Comparison of ENCODE assay signal across 18 cellular contexts in the genomic region with DNA sequence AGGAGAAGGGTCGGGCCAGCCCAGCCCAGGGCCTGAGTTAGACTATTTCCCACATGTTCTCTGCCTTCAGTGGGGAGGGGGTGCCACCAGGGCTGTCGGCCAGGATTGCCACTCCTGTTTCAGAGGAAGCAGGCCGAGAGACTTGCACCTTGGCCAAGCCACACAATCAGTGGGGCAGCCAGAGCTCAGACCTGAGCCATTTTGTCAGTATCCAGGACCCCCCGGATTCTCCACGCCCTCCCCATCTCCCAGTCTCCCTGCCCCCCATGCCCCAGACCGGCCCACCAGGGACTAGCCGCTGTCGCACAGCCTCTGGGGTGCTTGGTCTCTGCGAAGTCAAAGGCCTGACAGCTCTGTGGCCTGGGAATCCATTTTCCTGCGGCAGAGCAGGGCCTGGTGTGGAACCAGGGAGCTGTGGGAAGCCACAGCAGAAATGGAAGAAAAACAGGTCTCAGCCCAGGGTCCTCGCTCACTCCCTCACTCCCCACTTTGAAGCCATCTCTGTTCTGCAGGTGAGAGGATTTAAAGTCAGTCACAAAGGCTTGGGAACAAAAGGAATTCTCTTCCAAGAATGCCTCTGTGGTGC. TPM values are rescaled to one million over a fixed set of nuclear protein-coding genes. Genes with fewer than 3 reads are reported as not detected.
A peak's percentile ranks its signal among the peaks of the same experiment; 100 is the strongest.
DNase-seq lines count a peak whose midpoint lies in the region; ATAC-seq and TF ChIP-seq lines count a peak whose summit lies in the region.
"Had no signal": no experiment of that assay in that cellular context is flagged by ENCODE, and none has a peak within 500 bp of the region (broad histone marks: within the 10 kb centered on the region; RNA-seq: fewer than 3 reads in every experiment).

No MANE protein-coding gene starts in this region.

- H4K91ac ChIP-seq in neuronal stem cell (ENCODE audit: low read depth, low read length, poor library complexity): no peak overlapping the region

- peak in 1 of 5 donors; percentile 25 for DNase-seq in heart left ventricle
- DNase-seq in cardiac septum (ENCODE audit: low spot score): no peak
- DNase-seq in left ventricle myocardium superior: no peak
- DNase-seq in sigmoid colon: no peak
- DNase-seq in aorta: peak; percentile 48 to 75
- DNase-seq in neuronal stem cell (ENCODE audit: low spot score): no peak
- no peak for DNase-seq in CD4-positive, alpha-beta memory T cell
- DNase-seq: activated gamma-delta T cell; KBM-7; midbrain; NCI-H146; NCI-H524; stimulated activated CD4-positive, alpha-beta T cell treated with anti-CD3 and anti-CD28 coated beads, Interleukin-4, amount 100 ng/mL, for 1 hour had no signal

- no peak for TF ChIP-seq EP300 in sigmoid colon (IDR thresholded peaks at IDR 0.05)

- no peaks in the 10 kb centered on the region for H3K9me3 ChIP-seq in heart left ventricle
- no peaks in the 10 kb centered on the region for H3K9me3 ChIP-seq in sigmoid colon
- no peaks in the 10 kb centered on the region for H3K9me3 ChIP-seq in aorta (ENCODE audit: control insufficient read depth, low read length)
- peaks cover 0 to 2% of the 10 kb centered on the region in 2 donors for H3K9me3 ChIP-seq in neuronal stem cell (replicated peaks in 1 of 2; ENCODE audit: control insufficient read depth in 2 of 2, insufficient read depth in 1 of 2, low read depth in 1 of 2, low read length in 2 of 2)
- no peaks in the 10 kb centered on the region for H3K9me3 ChIP-seq in CD4-positive, alpha-beta memory T cell (ENCODE audit: control insufficient read depth in 1 of 2, low read length in 2 of 2)
- H3K9me3 ChIP-seq: A549 had no signal

- H2AK5ac ChIP-seq in neuronal stem cell (ENCODE audit: low read depth, low read length): no peak overlapping the region

- H3K27me3 ChIP-seq in heart left ventricle (no peaks in the 10 kb centered on the region), sigmoid colon (no peaks in the 10 kb centered on the region), aorta (ENCODE audit: control insufficient read depth in 1 of 2, insufficient read depth in 2 of 2, low read length in 1 of 2) (no peaks in the 10 kb centered on the region), neuronal stem cell (ENCODE audit: control insufficient read depth in 3 of 3, insufficient read depth in 3 of 3, low read depth in 1 of 3, low read length in 3 of 3) (no peaks in the 10 kb centered on the region)
- no peaks in the 10 kb centered on the region for H3K27me3 ChIP-seq in CD4-positive, alpha-beta memory T cell (ENCODE audit: insufficient read depth, low read length)

- WGBS in heart left ventricle, 4 donors: 57 to 72% (median 62%) methylated on average over 11 of the region's 11 CpGs
- 84 to 87% methylated on average over 11 of the region's 11 CpGs for WGBS in sigmoid colon, 2 donors
- WGBS in aorta, 2 donors: 26 to 32% methylated on average over 11 of the region's 11 CpGs
- no CpG with 5 or more reads among the region's 11 CpGs for WGBS in neuronal stem cell (ENCODE audit: extremely low coverage in 2 of 2, insufficient read length in 2 of 2, insufficient replicate concordance in 1 of 2), 2 donors

- H3K4me3 Mint-ChIP-seq in CD4-positive, alpha-beta memory T cell: no peak overlapping the region
- H3K4me3 Mint-ChIP-seq: central memory CD8-positive, alpha-beta T cell; stimulated activated memory B cell treated with anti-CD40 and anti-IgM and Interleukin-4, amounts not matched to agents 10 μg/mL and 1 μg/mL and 100 μg/mL, for 72 hours had no signal

- H3K27ac Mint-ChIP-seq in CD4-positive, alpha-beta memory T cell: no peak overlapping the region
- H3K27ac Mint-ChIP-seq: stimulated activated memory B cell treated with anti-CD40 and anti-IgM and Interleukin-4, amounts not matched to agents 10 μg/mL and 1 μg/mL and 100 μg/mL, for 72 hours had no signal

- peaks cover 16 to 45% of the 10 kb centered on the region in 2 donors for H3K36me3 Mint-ChIP-seq in CD4-positive, alpha-beta memory T cell

- ATAC-seq in heart left ventricle (peak in 2 of 4 donors; percentile 1 to 4), left ventricle myocardium superior (peak; percentile 8), aorta (ENCODE audit: low FRiP score) (no peak), HG02642 (IDR thresholded peaks at IDR 0.05; ENCODE audit: poor library complexity, unreplicated experiment) (no peak)
- ATAC-seq: A549; stimulated activated memory B cell treated with anti-CD40 and anti-IgM and Interleukin-4, amounts not matched to agents 10 μg/mL and 1 μg/mL and 100 μg/mL, for 72 hours had no signal

- peaks cover 0 to 71% (median 52%) of the 10 kb centered on the region in 9 donors for H3K36me3 ChIP-seq in heart left ventricle
- H3K36me3 ChIP-seq in sigmoid colon: peaks cover 16 to 77% (median 33%) of the 10 kb centered on the region in 4 donors
- peaks cover 0 to 6% of the 10 kb centered on the region in 2 donors for H3K36me3 ChIP-seq in aorta (ENCODE audit: control insufficient read depth in 1 of 2, insufficient read depth in 2 of 2, low read length in 1 of 2)
- peaks cover 29 to 55% of the 10 kb centered on the region in 2 donors for H3K36me3 ChIP-seq in neuronal stem cell (replicated peaks in 1 of 2; ENCODE audit: control insufficient read depth in 2 of 2, insufficient read depth in 2 of 2, low read length in 2 of 2)
- H3K36me3 ChIP-seq in CD4-positive, alpha-beta memory T cell (ENCODE audit: insufficient read depth, low read length): peaks cover 39% of the 10 kb centered on the region

- H3K9me3 Mint-ChIP-seq in CD4-positive, alpha-beta memory T cell: no peaks in the 10 kb centered on the region
- H3K9me3 Mint-ChIP-seq: central memory CD8-positive, alpha-beta T cell; stimulated activated memory B cell treated with anti-CD40 and anti-IgM and Interleukin-4, amounts not matched to agents 10 μg/mL and 1 μg/mL and 100 μg/mL, for 72 hours had no signal

- H3K9ac ChIP-seq in neuronal stem cell (ENCODE audit: low read depth, low read length, poor library complexity): no peak overlapping the region

- no peak overlapping the region for H3K23ac ChIP-seq in neuronal stem cell (ENCODE audit: low read depth, low read length, poor library complexity)

- no peak overlapping the region for H2BK15ac ChIP-seq in neuronal stem cell (ENCODE audit: low read length)

- H2BK12ac ChIP-seq in neuronal stem cell (ENCODE audit: low read length): no peak overlapping the region

- H3K79me1 ChIP-seq in neuronal stem cell (ENCODE audit: low read depth, low read length): peaks cover 3% of the 10 kb centered on the region

- peak overlapping the region; percentile 56 to 97 (median 90) for H3K27ac ChIP-seq in heart left ventricle
- peak overlapping the region; percentile 60 to 85 (median 80) for H3K27ac ChIP-seq in sigmoid colon
- H3K27ac ChIP-seq in aorta (ENCODE audit: low read depth in 1 of 2, low read length in 2 of 2): peak overlapping the region; percentile 81 to 98
- no peak overlapping the region for H3K27ac ChIP-seq in neuronal stem cell (replicated peaks; ENCODE audit: low read length)
- no peak overlapping the region for H3K27ac ChIP-seq in CD4-positive, alpha-beta memory T cell (ENCODE audit: low read depth, low read length)
- H3K27ac ChIP-seq: A549 had no signal

- no peak overlapping the region for H2AFZ ChIP-seq in neuronal stem cell (ENCODE audit: low read length)

- POLR2A ChIA-PET in CD4-positive, alpha-beta memory T cell (lab: Charles Lee; ENCODE audit: partially characterized antibody): interaction anchor here (0.6 kb wide), 1 partner anchor 92 kb away, joined by 3 read pairs; no protein-coding TSS in a partner anchor

- no peak overlapping the region for H3K4me2 ChIP-seq in neuronal stem cell (ENCODE audit: insufficient read depth, low read length, poor library complexity, severe bottlenecking)
- H3K4me2 ChIP-seq: A549 had no signal

- no peaks in the 10 kb centered on the region for H3K4me1 Mint-ChIP-seq in CD4-positive, alpha-beta memory T cell
- H3K4me1 Mint-ChIP-seq: central memory CD8-positive, alpha-beta T cell; stimulated activated memory B cell treated with anti-CD40 and anti-IgM and Interleukin-4, amounts not matched to agents 10 μg/mL and 1 μg/mL and 100 μg/mL, for 72 hours had no signal

- H3K27me3 Mint-ChIP-seq in CD4-positive, alpha-beta memory T cell: no peaks in the 10 kb centered on the region
- H3K27me3 Mint-ChIP-seq: central memory CD8-positive, alpha-beta T cell; stimulated activated memory B cell treated with anti-CD40 and anti-IgM and Interleukin-4, amounts not matched to agents 10 μg/mL and 1 μg/mL and 100 μg/mL, for 72 hours had no signal

- TF ChIP-seq POLR2A in heart left ventricle (IDR thresholded peaks at IDR 0.05) (no peak), sigmoid colon (IDR thresholded peaks at IDR 0.05) (no peak)

- no peak overlapping the region for H2BK5ac ChIP-seq in neuronal stem cell (ENCODE audit: low read length)

- no peak overlapping the region for H3K4ac ChIP-seq in neuronal stem cell (ENCODE audit: low read length)

- H2BK120ac ChIP-seq in neuronal stem cell (ENCODE audit: low read depth, low read length): no peak overlapping the region

- no peak overlapping the region for H3K14ac ChIP-seq in neuronal stem cell (ENCODE audit: low read length)

- H3K4me1 ChIP-seq in heart left ventricle (peaks cover 4 to 37% (median 28%) of the 10 kb centered on the region in 12 donors), sigmoid colon (peaks cover 0 to 29% (median 18%) of the 10 kb centered on the region in 4 donors), aorta (ENCODE audit: control insufficient read depth in 1 of 2, insufficient read depth in 2 of 2, low read length in 2 of 2) (peaks cover 0 to 5% of the 10 kb centered on the region in 2 donors), neuronal stem cell (ENCODE audit: control insufficient read depth in 2 of 2, insufficient read depth in 1 of 2, low read depth in 1 of 2, low read length in 2 of 2) (peaks cover 7 to 18% of the 10 kb centered on the region in 2 donors)
- no peaks in the 10 kb centered on the region for H3K4me1 ChIP-seq in CD4-positive, alpha-beta memory T cell (ENCODE audit: insufficient read depth, low read length)
- H3K4me1 ChIP-seq: A549 had no signal

- intact Hi-C loops in heart left ventricle (cut with DNase I): loop anchor here in 1 of 10 donors (10.0 kb wide), 1 partner anchor 73 kb away; a partner anchor contains a TSS
- intact Hi-C loops in cardiac septum (cut with DNase I): no loop called here
- intact Hi-C loops in left ventricle myocardium superior (cut with micrococcal nuclease): no loop called here
- intact Hi-C loops in sigmoid colon (cut with DNase I): no loop called here
- intact Hi-C loops in aorta (cut with DNase I): loop anchor here in 1 of 2 donors (5.0 kb wide), 1 partner anchor 91 kb away; a partner anchor contains a TSS
- intact Hi-C loops in CD4-positive, alpha-beta memory T cell (cut with micrococcal nuclease): no loop called here

- TF ChIP-seq CTCF in heart left ventricle (IDR thresholded peaks at IDR 0.05): no peak
- TF ChIP-seq CTCF in sigmoid colon (IDR thresholded peaks at IDR 0.05): no peak

- no peak overlapping the region for H4K8ac ChIP-seq in neuronal stem cell (ENCODE audit: low read depth, low read length)

- no peak overlapping the region for H3K18ac ChIP-seq in neuronal stem cell (ENCODE audit: low read length)

- H3K4me3 ChIP-seq in heart left ventricle (no peak overlapping the region), sigmoid colon (no peak overlapping the region), aorta (ENCODE audit: low read length in 2 of 2) (no peak overlapping the region), neuronal stem cell (ENCODE audit: low read length in 2 of 2) (no peak overlapping the region)
- no peak overlapping the region for H3K4me3 ChIP-seq in CD4-positive, alpha-beta memory T cell (ENCODE audit: low read length in 2 of 2)
- H3K4me3 ChIP-seq: A549 had no signal

- CTCF ChIA-PET in CD4-positive, alpha-beta memory T cell (lab: Charles Lee; ENCODE audit: partially characterized antibody): no interaction called here

RNA-seq across cellular contexts. Expression of a gene that starts 25.5 kb away (rescaled TPM):
- total RNA-seq in heart left ventricle: 1 to 10 TPM; 3.4 to 9.9 (median 4.7) TPM
- 1 to 10 TPM; 2.2 to 2.6 TPM for polyA plus RNA-seq in heart left ventricle
- 24.1 TPM for total RNA-seq in cardiac septum
- 6.3 TPM for total RNA-seq in left ventricle myocardium superior
- total RNA-seq in sigmoid colon: 1 to 10 TPM in 3 of 4 donors, under 1 TPM in 1; 0.99 to 1.4 (median 1.2) TPM
- polyA plus RNA-seq in sigmoid colon: 1 to 10 TPM in 1 of 3 donors, under 1 TPM in 2; 0.60 to 8.1 (median 0.92) TPM
- 10 to 100 TPM in 1 of 2 donors, 1 to 10 TPM in 1; 2.5 to 11.0 TPM for total RNA-seq in aorta
- polyA plus RNA-seq in aorta: 1 to 10 TPM in 1 of 2 donors, under 1 TPM in 1; 0.26 to 1.1 TPM
- polyA plus RNA-seq in neuronal stem cell (2013, experiment 1 of 2): 13.5 TPM
- 13.6 TPM for polyA plus RNA-seq in neuronal stem cell (2013, experiment 2 of 2)
- total RNA-seq in CD4-positive, alpha-beta memory T cell: under 1 TPM; 0.19 to 0.73 TPM
- polyA plus RNA-seq in CD4-positive, alpha-beta memory T cell: not detected
- total RNA-seq: pulmonary artery endothelial cell had no signal

RNA-seq across cellular contexts. Expression of a gene that starts 31.7 kb away (rescaled TPM):
- 10 to 100 TPM; 14.5 to 21.7 (median 17.4) TPM for total RNA-seq in heart left ventricle
- polyA plus RNA-seq in heart left ventricle: 10 to 100 TPM; 17.8 to 18.1 TPM
- total RNA-seq in cardiac septum: 20.6 TPM
- 18.4 TPM for total RNA-seq in left ventricle myocardium superior
- 10 to 100 TPM; 19.6 to 24.6 (median 21.3) TPM for total RNA-seq in sigmoid colon
- polyA plus RNA-seq in sigmoid colon: 10 to 100 TPM in 1 of 3 donors, 1 to 10 TPM in 2; 8.8 to 17.5 (median 9.0) TPM
- total RNA-seq in aorta: 10 to 100 TPM; 22.5 to 30.8 TPM
- polyA plus RNA-seq in aorta: 10 to 100 TPM in 1 of 2 donors, 1 to 10 TPM in 1; 8.1 to 20.7 TPM
- 25.7 TPM for polyA plus RNA-seq in neuronal stem cell (2013, experiment 1 of 2)
- 24.2 TPM for polyA plus RNA-seq in neuronal stem cell (2013, experiment 2 of 2)
- 10 to 100 TPM; 43.5 to 52.9 TPM for total RNA-seq in CD4-positive, alpha-beta memory T cell
- 1 to 10 TPM; 4.0 TPM for polyA plus RNA-seq in CD4-positive, alpha-beta memory T cell

Comparison
In these comparisons a context has a peak if more than half of its experiments do, and no peak if none do; other contexts are left out.
1. DNase-seq: peak in aorta (2 of 2); none in cardiac septum (single experiment), left ventricle myocardium superior (single experiment), sigmoid colon (single experiment), neuronal stem cell (single experiment) and CD4-positive, alpha-beta memory T cell (0 of 5).
2. H3K27ac ChIP-seq: peak in heart left ventricle (12 of 12), sigmoid colon (4 of 4) and aorta (2 of 2); none in neuronal stem cell (single experiment) and CD4-positive, alpha-beta memory T cell (single experiment).